8 cellular contexts compared by ENCODE assay signal in genomic region chr2:26347286-26347865, GRCh38. TPM values are rescaled to one million over a fixed set of nuclear protein-coding genes. Genes with fewer than 3 reads are reported as not detected.
DNase-seq lines count a peak whose midpoint lies in the region; FAIRE-seq and TF ChIP-seq lines count a peak whose summit lies in the region.

No MANE protein-coding gene starts in this region.

- H3K27me3 ChIP-seq in small intestine (ENCODE audit: control insufficient read depth in 2 of 2, insufficient read depth in 2 of 2, low read length in 2 of 2), result no peaks in the 10 kb centered on the region

- peak overlapping the region; percentile 91 to 92 for H3K27ac ChIP-seq in small intestine (ENCODE audit: low read depth in 1 of 2, low read length in 1 of 2)

- WGBS in small intestine, 3 donors, result 4 to 17% (median 10%) methylated on average over 5 of the region's 5 CpGs

- no peak for TF ChIP-seq CTCF in WI38 (IDR thresholded peaks at IDR 0.05; ENCODE audit: low read depth, low read length)

- DNase-seq in DMS53 (lab: John Stamatoyannopoulos, UW) (peak; percentile 16), DMS53 treated with DMSO at 0.1 percent for 48 hours (lab: John Stamatoyannopoulos, UW; ENCODE audit: unreplicated experiment) (no peak), foreskin melanocyte (peak; percentile 11), small intestine (no peak), NCI-H524 treated with DMSO at 0.1 percent for 48 hours (lab: John Stamatoyannopoulos, UW) (no peak)
- no peak for DNase-seq in activated CD4-positive, CD25-positive, alpha-beta regulatory T cell (lab: John Stamatoyannopoulos, UW)
- no peak for DNase-seq in stimulated activated CD4-positive, alpha-beta T cell treated with anti-CD3 and anti-CD28 coated beads, Interleukin-15, amount 100 ng/mL, for 24 hours

- no peaks in the 10 kb centered on the region for H3K9me3 ChIP-seq in small intestine (ENCODE audit: control insufficient read depth, low read depth)

- H3K36me3 ChIP-seq in small intestine (ENCODE audit: control insufficient read depth in 2 of 2, insufficient read depth in 2 of 2, low read length in 2 of 2), result no peaks in the 10 kb centered on the region

- FAIRE-seq in small intestine (lab: Jason Lieb, UNC), result no peak

- peaks cover 2 to 8% of the 10 kb centered on the region in 2 donors for H3K4me1 ChIP-seq in small intestine (ENCODE audit: control insufficient read depth in 2 of 2, insufficient read depth in 1 of 2, low read depth in 1 of 2, low read length in 1 of 2)

- peak overlapping the region; percentile 88 for H3K4me3 ChIP-seq in WI38 (ENCODE audit: low read depth, low read length)
- H3K4me3 ChIP-seq in small intestine (ENCODE audit: low read depth in 1 of 2, low read length in 2 of 2), result peak overlapping the region; percentile 69 to 96

RNA-seq across cellular contexts. Expression of gene ADGRF3, which starts 0.8 kb away (rescaled TPM):
- polyA plus RNA-seq in small intestine, result under 1 TPM in 1 of 3 donors, not detected in 2; 0.09 TPM

RNA-seq across cellular contexts. Expression of gene SELENOI, which starts 1.4 kb away (rescaled TPM):
- polyA plus RNA-seq in small intestine, result 10 to 100 TPM in 1 of 3 donors, 1 to 10 TPM in 2; 4.3 to 12.0 (median 4.5) TPM

RNA-seq across cellular contexts. Expression of gene DRC1, which starts 54.3 kb away (rescaled TPM):
- under 1 TPM in 1 of 3 donors, not detected in 2; 0.09 TPM for polyA plus RNA-seq in small intestine

Comparison
In these comparisons a context has a peak if more than half of its experiments do, and no peak if none do; other contexts are left out.
1. DNase-seq: peak in DMS53 (single experiment) and foreskin melanocyte (single experiment); none in DMS53 treated with DMSO at 0.1 percent for 48 hours (single experiment), small intestine (single experiment), activated CD4-positive, CD25-positive, alpha-beta regulatory T cell (0 of 4), NCI-H524 treated with DMSO at 0.1 percent for 48 hours (single experiment) and stimulated activated CD4-positive, alpha-beta T cell treated with anti-CD3 and anti-CD28 coated beads, Interleukin-15, amount 100 ng/mL, for 24 hours (single experiment).